Comparison of ENCODE assay signal across 28 cellular contexts in the genomic region with DNA sequence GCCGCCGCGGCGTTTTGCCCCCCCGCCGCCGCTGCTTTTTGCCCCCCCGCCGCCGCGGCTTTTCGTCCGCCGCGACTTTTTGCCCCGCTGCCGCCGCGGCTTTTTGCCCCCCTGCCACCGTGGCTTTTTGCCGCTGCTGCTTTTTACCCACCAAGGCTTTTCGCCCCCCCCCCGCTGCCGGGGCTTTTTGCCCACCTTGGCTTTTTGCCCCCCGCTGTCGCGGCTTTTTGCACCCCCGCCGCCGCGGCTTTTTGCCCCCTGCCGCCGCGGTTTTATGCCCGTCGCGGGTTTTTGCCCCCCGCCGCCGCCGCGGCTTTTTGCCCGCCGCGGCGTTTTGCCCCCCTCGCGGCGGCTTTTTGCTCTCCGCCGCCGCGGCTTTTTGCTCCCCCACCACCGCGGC.
"Had no signal": no experiment of that assay in that cellular context is flagged by ENCODE, and none has a peak within 500 bp of the region (broad histone marks: within the 10 kb centered on the region; RNA-seq: fewer than 3 reads in every experiment).

No MANE protein-coding gene starts in this region.

- H3K36me3 ChIP-seq: colonic mucosa, esophagus muscularis mucosa, gastroesophageal sphincter, heart right ventricle, left lung, neural progenitor cell, ovary, spleen, thoracic aorta, transverse colon, upper lobe of right lung, uterus had no signal

- DNase-seq: colonic mucosa; effector memory CD4-positive, alpha-beta T cell; foreskin keratinocyte; hypothalamus; immature natural killer cell; islet precursor cell; mammary epithelial cell; mesendoderm; midbrain; naive thymus-derived CD4-positive, alpha-beta T cell; stimulated activated CD4-positive, alpha-beta T cell treated with anti-CD3 and anti-CD28 coated beads, Interleukin-4, amount 100 ng/mL, for 4 hours; stimulated activated naive CD8-positive, alpha-beta T cell treated with anti-CD3 and anti-CD28 coated beads, Interleukin-15, Interleukin-2, amounts not matched to agents 100 U/mL and 50 U/mL, for 24 hours; substantia nigra; transverse colon; upper lobe of right lung; uterus had no signal

- H3K4me1 ChIP-seq: colonic mucosa, esophagus muscularis mucosa, foreskin keratinocyte, gastroesophageal sphincter, heart right ventricle, left lung, neural progenitor cell, psoas muscle, spleen, transverse colon, upper lobe of right lung, uterus had no signal

- H3K9me3 ChIP-seq: colonic mucosa, ovary, psoas muscle, thoracic aorta, upper lobe of right lung, uterus had no signal

- H3K27ac ChIP-seq: colonic mucosa, esophagus muscularis mucosa, foreskin keratinocyte, gastroesophageal sphincter, heart right ventricle, left lung, neural progenitor cell, ovary, psoas muscle, skin epidermis, spleen, thoracic aorta, transverse colon, upper lobe of right lung, uterus had no signal

- H3K27me3 ChIP-seq: colonic mucosa, foreskin keratinocyte, left lung, neural progenitor cell, ovary, spleen, transverse colon, upper lobe of right lung, uterus had no signal

- H3K4me3 ChIP-seq: colonic mucosa, esophagus muscularis mucosa, gastroesophageal sphincter, heart right ventricle, left lung, neural progenitor cell, ovary, psoas muscle, skin epidermis, spleen, thoracic aorta, transverse colon, upper lobe of right lung, uterus had no signal

- ATAC-seq: foreskin keratinocyte; gastroesophageal sphincter; heart right ventricle; left lung; naive thymus-derived CD4-positive, alpha-beta T cell; psoas muscle; right cardiac atrium; stimulated activated memory B cell treated with anti-CD40 and anti-IgM and Interleukin-4, amounts not matched to agents 10 μg/mL and 1 μg/mL and 100 μg/mL, for 72 hours; stimulated activated naive CD8-positive, alpha-beta T cell treated with anti-CD3 and anti-CD28 coated beads, Interleukin-15, Interleukin-2, amounts not matched to agents 100 U/mL and 50 U/mL, for 24 hours; upper lobe of right lung had no signal
